Comparison of ENCODE assay signal across 24 cellular contexts in genomic region chr3:141642215-141642614, GRCh38.
DNase-seq lines count a peak whose midpoint lies in the region; ATAC-seq and TF ChIP-seq lines count a peak whose summit lies in the region.
"Had no signal": no experiment of that assay in that cellular context is flagged by ENCODE, and none has a peak within 500 bp of the region (broad histone marks: within the 10 kb centered on the region; RNA-seq: fewer than 3 reads in every experiment).

No MANE protein-coding gene starts in this region.

- H3K4me3 Mint-ChIP-seq in T-cell: no peak overlapping the region
- H3K4me3 Mint-ChIP-seq: CD4-positive, CD25-positive, alpha-beta regulatory T cell; HFFc6; IgD-negative memory B cell; T-helper 2 cell treated with Interferon-gamma antibody and Interleukin-4, amounts not matched to agents 5 μg/mL and 100 μg/mL, for 36 hours had no signal

- ATAC-seq in T-cell (replicated peaks in 1 of 4): no peak

- H3K36me3 Mint-ChIP-seq in T-cell: no peaks in the 10 kb centered on the region
- H3K36me3 Mint-ChIP-seq: CD4-positive, CD25-positive, alpha-beta regulatory T cell had no signal

- H3K9me3 Mint-ChIP-seq in T-cell: no peaks in the 10 kb centered on the region
- H3K9me3 Mint-ChIP-seq: CD4-positive, CD25-positive, alpha-beta regulatory T cell; HFFc6; IgD-negative memory B cell; T-helper 2 cell treated with Interferon-gamma antibody and Interleukin-4, amounts not matched to agents 5 μg/mL and 100 μg/mL, for 36 hours had no signal

- no peak for TF ChIP-seq CTCF in VCaP (conservative IDR thresholded peaks at IDR 0.05)

- H3K4me1 Mint-ChIP-seq in T-cell: no peaks in the 10 kb centered on the region

- H3K27ac Mint-ChIP-seq in T-cell: no peak overlapping the region
- H3K27ac Mint-ChIP-seq: CD4-positive, CD25-positive, alpha-beta regulatory T cell; HFFc6; IgD-negative memory B cell; T-helper 2 cell treated with Interferon-gamma antibody and Interleukin-4, amounts not matched to agents 5 μg/mL and 100 μg/mL, for 36 hours had no signal

- no peaks in the 10 kb centered on the region for H3K27me3 Mint-ChIP-seq in T-cell
- H3K27me3 Mint-ChIP-seq: IgD-negative memory B cell had no signal

- peak overlapping the region; percentile 27; the same call in 1 of the 2 replicates for H3K27ac ChIP-seq in VCaP
- H3K27ac ChIP-seq: Peyer's patch had no signal

- DNase-seq in EH (ENCODE audit: low read depth) (peak; percentile 25), Kasumi-1 (lab: John Stamatoyannopoulos, UW) (peak; percentile 6 to 8), NOMO-1 treated with DMSO at 0.1 percent for 48 hours (lab: John Stamatoyannopoulos, UW; ENCODE audit: unreplicated experiment) (peak; percentile 53), CD1c-positive myeloid dendritic cell (ENCODE audit: extremely low spot score) (no peak), hippocampal formation (lab: John Stamatoyannopoulos, UW) (no peak), NCI-H446 treated with DMSO at 0.1 percent for 48 hours (lab: John Stamatoyannopoulos, UW) (no peak), T-cell (no peak)
- DNase-seq: CD4-positive, CD25-positive, alpha-beta regulatory T cell; DMS153; DND-41; GOT3; HFFc6; NCI-H1105; NCI-H1436 treated with DMSO at 0.1 percent for 48 hours; NCI-H187 treated with DMSO at 0.1 percent for 48 hours; NCI-H2171 treated with DMSO at 0.1 percent for 48 hours; NCI-H524 treated with DMSO at 0.1 percent for 48 hours; NCI-H774; SHP77 treated with DMSO at 0.1 percent for 48 hours; SK-N-SH had no signal

- POLR2A ChIA-PET in T-cell (lab: Charles Lee): no interaction called here

- CTCF ChIA-PET in T-cell (lab: Charles Lee): interaction anchor here in 1 of 2 donors (0.6 kb wide), 1 partner anchor 182 kb away, joined by 3 read pairs; no protein-coding TSS in a partner anchor

Comparison
In these comparisons a context has a peak if more than half of its experiments do, and no peak if none do; other contexts are left out.
1. DNase-seq: peak in EH (single experiment), Kasumi-1 (2 of 2) and NOMO-1 treated with DMSO at 0.1 percent for 48 hours (single experiment); none in CD1c-positive myeloid dendritic cell (single experiment), hippocampal formation (0 of 2), NCI-H446 treated with DMSO at 0.1 percent for 48 hours (single experiment) and T-cell (0 of 34).